In the genomic region with DNA sequence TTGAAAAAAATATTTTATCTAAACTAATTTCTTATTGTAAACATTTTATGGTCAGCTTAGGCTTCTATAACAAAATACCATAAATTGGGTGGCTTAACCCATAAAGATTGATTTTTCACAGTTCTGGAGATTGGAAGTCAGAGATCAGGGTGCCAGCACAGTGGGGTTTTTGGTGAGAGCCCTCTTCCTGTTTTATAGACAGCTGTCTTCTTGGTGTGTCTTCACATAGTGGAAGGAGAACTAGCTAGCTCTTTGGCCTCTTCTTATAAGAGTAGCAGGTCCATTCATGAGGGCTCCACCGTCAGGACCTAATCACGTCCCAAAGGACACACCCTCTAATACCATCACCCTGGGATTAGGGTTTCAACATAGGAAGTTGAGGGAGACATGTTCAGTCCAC, we compare ENCODE assay signal across 23 cellular contexts.
"Had no signal": no experiment of that assay in that cellular context is flagged by ENCODE, and none has a peak within 500 bp of the region (broad histone marks: within the 10 kb centered on the region; RNA-seq: fewer than 3 reads in every experiment).

No MANE protein-coding gene starts in this region.

- H3K27me3 Mint-ChIP-seq: activated CD4-positive, alpha-beta T cell treated with anti-CD3 and anti-CD28 coated beads, Interleukin-2, amount 10 ng/mL, durations not matched to agents 7 days and 5 days had no signal

- DNase-seq: activated CD4-positive, alpha-beta T cell treated with anti-CD3 and anti-CD28 coated beads, Interleukin-2, amount 10 ng/mL, durations not matched to agents 7 days and 5 days; activated CD4-positive, CD25-positive, alpha-beta regulatory T cell treated with anti-CD3 and anti-CD28 coated beads, Interleukin-2, amount 50 U/mL, for 72 hours; activated naive CD4-positive, alpha-beta T cell treated with Interleukin-2 at 50 U/mL for 16 hours; activated T-cell treated with anti-CD3 and anti-CD28 coated beads for 4 hours; activated T-cell treated with anti-CD3 and anti-CD28 coated beads, Interleukin-2, amount 50 U/mL, for 72 hours; amygdala; caudate nucleus; heart left ventricle; hypothalamus; naive B cell; occipital lobe; psoas muscle; stimulated activated CD4-positive, alpha-beta T cell treated with anti-CD3 and anti-CD28 coated beads, Interleukin-15, amount 100 ng/mL, for 24 hours; stimulated activated CD4-positive, alpha-beta T cell treated with anti-CD3 and anti-CD28 coated beads, Interleukin-2, amount 100 ng/mL, for 24 hours; stimulated activated naive CD4-positive, alpha-beta T cell; T-helper 9 cell; tibial artery had no signal

- H3K36me3 Mint-ChIP-seq: mesothelial cell of epicardium had no signal

- H3K27ac ChIP-seq: esophagus muscularis mucosa, foreskin keratinocyte, parathyroid adenoma, psoas muscle, suprapubic skin, tibial artery had no signal

- H3K9me3 Mint-ChIP-seq: activated CD4-positive, alpha-beta T cell treated with anti-CD3 and anti-CD28 coated beads, Interleukin-2, amount 10 ng/mL, durations not matched to agents 7 days and 5 days; mesothelial cell of epicardium; naive B cell; neural crest cell had no signal

- H3K36me3 ChIP-seq: esophagus muscularis mucosa had no signal

- ATAC-seq: activated T-cell treated with anti-CD3 and anti-CD28 coated beads, Interleukin-2, amount 50 U/mL, for 72 hours; foreskin keratinocyte; heart left ventricle; psoas muscle had no signal

- H3K9me3 ChIP-seq: esophagus muscularis mucosa, heart left ventricle, psoas muscle, suprapubic skin, tibial artery had no signal

- H3K4me3 Mint-ChIP-seq: activated CD4-positive, alpha-beta T cell treated with anti-CD3 and anti-CD28 coated beads, Interleukin-2, amount 10 ng/mL, durations not matched to agents 7 days and 5 days; activated T-cell treated with anti-CD3 and anti-CD28 coated beads, Interleukin-2, amount 50 U/mL, for 72 hours; mesothelial cell of epicardium; naive B cell; neural crest cell had no signal

- H3K4me1 ChIP-seq: esophagus muscularis mucosa, foreskin keratinocyte, parathyroid adenoma, psoas muscle, suprapubic skin, tibial artery had no signal

- H3K4me1 Mint-ChIP-seq: naive B cell, neural crest cell had no signal

- H3K27ac Mint-ChIP-seq: activated CD4-positive, alpha-beta T cell treated with anti-CD3 and anti-CD28 coated beads, Interleukin-2, amount 10 ng/mL, durations not matched to agents 7 days and 5 days; activated T-cell treated with anti-CD3 and anti-CD28 coated beads, Interleukin-2, amount 50 U/mL, for 72 hours; mesothelial cell of epicardium; naive B cell had no signal

- H3K27me3 ChIP-seq: esophagus muscularis mucosa, foreskin keratinocyte, heart left ventricle, suprapubic skin, tibial artery had no signal

- H3K4me3 ChIP-seq: esophagus muscularis mucosa, heart left ventricle, psoas muscle, suprapubic skin, tibial artery had no signal
